In genomic region chr19:1654178-1654792, GRCh38 we compare ENCODE assay signal across 19 cellular contexts. TPM values are rescaled to one million over a fixed set of nuclear protein-coding genes. Genes with fewer than 3 reads are reported as not detected.
DNase-seq lines count a peak whose midpoint lies in the region; ATAC-seq, FAIRE-seq and TF ChIP-seq lines count a peak whose summit lies in the region.
"Had no signal": no experiment of that assay in that cellular context is flagged by ENCODE, and none has a peak within 500 bp of the region (broad histone marks: within the 10 kb centered on the region; RNA-seq: fewer than 3 reads in every experiment).

No MANE protein-coding gene starts in this region.

- no peaks in the 10 kb centered on the region for H3K9me3 Mint-ChIP-seq in T-helper 2 cell treated with Interferon-gamma antibody and Interleukin-4, amounts not matched to agents 5 μg/mL and 100 μg/mL, for 36 hours
- no peaks in the 10 kb centered on the region for H3K9me3 Mint-ChIP-seq in CD4-positive, alpha-beta T cell
- H3K9me3 Mint-ChIP-seq in activated CD8-positive, alpha-beta T cell treated with anti-CD3 and anti-CD28 coated beads for 36 hours, result no peaks in the 10 kb centered on the region
- H3K9me3 Mint-ChIP-seq in mesothelial cell of epicardium, result no peaks in the 10 kb centered on the region

- POLR2A ChIA-PET in CD4-positive, alpha-beta T cell (lab: Charles Lee), result no interaction called here
- POLR2A ChIA-PET in activated CD8-positive, alpha-beta T cell treated with anti-CD3 and anti-CD28 coated beads for 36 hours (lab: Charles Lee), result interaction anchor here (0.6 to 1.0 kb wide), 2 partner anchors 18 to 585 kb away, joined by 3 to 4 read pairs; no protein-coding TSS in a partner anchor

- peaks cover 5% of the 10 kb centered on the region for H3K36me3 Mint-ChIP-seq in T-helper 2 cell treated with Interferon-gamma antibody and Interleukin-4, amounts not matched to agents 5 μg/mL and 100 μg/mL, for 36 hours (ENCODE audit: low read depth)
- H3K36me3 Mint-ChIP-seq in CD4-positive, alpha-beta T cell (ENCODE audit: low read depth), result peaks cover 22% of the 10 kb centered on the region
- peaks cover 10% of the 10 kb centered on the region for H3K36me3 Mint-ChIP-seq in activated CD8-positive, alpha-beta T cell treated with anti-CD3 and anti-CD28 coated beads for 36 hours (ENCODE audit: low read depth)
- H3K36me3 Mint-ChIP-seq in mesothelial cell of epicardium, result no peaks in the 10 kb centered on the region

- FAIRE-seq in D721Med (lab: Jason Lieb, UNC), result no peak
- FAIRE-seq: keratinocyte, TTC549 had no signal

- no peak overlapping the region for H3K27ac ChIP-seq in CD4-positive, alpha-beta T cell (ENCODE audit: low read depth, low read length)
- H3K27ac ChIP-seq: hepatocyte had no signal

- H3K4me1 Mint-ChIP-seq in T-helper 2 cell treated with Interferon-gamma antibody and Interleukin-4, amounts not matched to agents 5 μg/mL and 100 μg/mL, for 36 hours (ENCODE audit: low read depth), result peaks cover 7% of the 10 kb centered on the region
- peaks cover 14% of the 10 kb centered on the region for H3K4me1 Mint-ChIP-seq in CD4-positive, alpha-beta T cell (ENCODE audit: low read depth)
- H3K4me1 Mint-ChIP-seq in activated CD8-positive, alpha-beta T cell treated with anti-CD3 and anti-CD28 coated beads for 36 hours (ENCODE audit: low read depth), result peaks cover 18% of the 10 kb centered on the region
- peaks cover 22% of the 10 kb centered on the region for H3K4me1 Mint-ChIP-seq in mesothelial cell of epicardium

- DNase-seq in T-helper 2 cell treated with Interferon-gamma antibody and Interleukin-4, amounts not matched to agents 5 μg/mL and 100 μg/mL, for 36 hours (ENCODE audit: low spot score), result no peak
- no peak for DNase-seq in T-helper 2 cell
- DNase-seq in CD4-positive, alpha-beta T cell, result no peak
- DNase-seq in activated CD8-positive, alpha-beta T cell treated with anti-CD3 and anti-CD28 coated beads for 36 hours, result no peak
- no peak for DNase-seq in mesothelial cell of epicardium (ENCODE audit: low spot score in 2 of 2, unreplicated experiment in 2 of 2)
- no peak for DNase-seq in D721Med (ENCODE audit: insufficient read length, low spot score)
- DNase-seq: activated CD4-positive, alpha-beta T cell treated with anti-CD3 and anti-CD28 coated beads, Interleukin-2, amount 50 U/mL, for 48 hours; activated gamma-delta T cell; DND-41; mammary epithelial cell; naive thymus-derived CD8-positive, alpha-beta T cell; NCI-H1694; psoas muscle had no signal

- intact Hi-C loops in CD4-positive, alpha-beta T cell (cut with DNase I, micrococcal nuclease), result loop anchor here in 1 of 2 experiments (1.0 to 10.0 kb wide), 2 partner anchors 84 to 249 kb away; partner anchors contain the start of genes DAZAP1 and GAMT
- intact Hi-C loops in activated CD8-positive, alpha-beta T cell treated with anti-CD3 and anti-CD28 coated beads for 36 hours (cut with micrococcal nuclease), result loop anchor here (5.0 kb wide), 1 partner anchor 47 kb away; the partner anchor contains the start of gene UQCR11

- H3K9me3 ChIP-seq in CD4-positive, alpha-beta T cell (ENCODE audit: control insufficient read depth, low read length), result no peaks in the 10 kb centered on the region
- H3K9me3 ChIP-seq: psoas muscle had no signal

- ATAC-seq in CD4-positive, alpha-beta T cell (ENCODE audit: poor library complexity), result no peak
- no peak for ATAC-seq in activated CD8-positive, alpha-beta T cell treated with anti-CD3 and anti-CD28 coated beads for 36 hours
- ATAC-seq in GM19395 (IDR thresholded peaks at IDR 0.05; ENCODE audit: unreplicated experiment) (no peak), GM21529 (IDR thresholded peaks at IDR 0.05; ENCODE audit: unreplicated experiment) (no peak)
- ATAC-seq: naive thymus-derived CD8-positive, alpha-beta T cell; psoas muscle; SK-N-SH treated with all-trans-retinoic acid at 6 μM for 48 hours had no signal

- TF ChIP-seq CTCF in CD4-positive, alpha-beta T cell (IDR thresholded peaks at IDR 0.05), result no peak
- TF ChIP-seq CTCF in activated CD8-positive, alpha-beta T cell treated with anti-CD3 and anti-CD28 coated beads for 36 hours (IDR thresholded peaks at IDR 0.05), result no peak
- TF ChIP-seq CTCF in mesothelial cell of epicardium (IDR thresholded peaks at IDR 0.05; ENCODE audit: unreplicated experiment) (no peak), D721Med (IDR thresholded peaks at IDR 0.05; ENCODE audit: insufficient read depth, missing control alignments) (no peak)

- CTCF ChIA-PET in CD4-positive, alpha-beta T cell (lab: Charles Lee), result no interaction called here
- CTCF ChIA-PET in activated CD8-positive, alpha-beta T cell treated with anti-CD3 and anti-CD28 coated beads for 36 hours (lab: Charles Lee), result interaction anchor here (0.9 to 1.6 kb wide), 3 partner anchors 18 to 184 kb away, joined by 3 to 5 read pairs (median 4); no protein-coding TSS in a partner anchor

- H3K27me3 Mint-ChIP-seq in T-helper 2 cell treated with Interferon-gamma antibody and Interleukin-4, amounts not matched to agents 5 μg/mL and 100 μg/mL, for 36 hours (ENCODE audit: low read depth), result no peaks in the 10 kb centered on the region
- H3K27me3 Mint-ChIP-seq in CD4-positive, alpha-beta T cell, result peaks cover 10% of the 10 kb centered on the region
- no peaks in the 10 kb centered on the region for H3K27me3 Mint-ChIP-seq in activated CD8-positive, alpha-beta T cell treated with anti-CD3 and anti-CD28 coated beads for 36 hours
- H3K27me3 Mint-ChIP-seq in mesothelial cell of epicardium (ENCODE audit: low read depth), result no peaks in the 10 kb centered on the region
- H3K27me3 Mint-ChIP-seq: naive thymus-derived CD8-positive, alpha-beta T cell had no signal

- peak overlapping the region; percentile 7 for H3K27ac Mint-ChIP-seq in T-helper 2 cell treated with Interferon-gamma antibody and Interleukin-4, amounts not matched to agents 5 μg/mL and 100 μg/mL, for 36 hours
- no peak overlapping the region for H3K27ac Mint-ChIP-seq in CD4-positive, alpha-beta T cell
- no peak overlapping the region for H3K27ac Mint-ChIP-seq in activated CD8-positive, alpha-beta T cell treated with anti-CD3 and anti-CD28 coated beads for 36 hours
- H3K27ac Mint-ChIP-seq in mesothelial cell of epicardium, result no peak overlapping the region

- H3K27me3 ChIP-seq in CD4-positive, alpha-beta T cell (ENCODE audit: control insufficient read depth, insufficient read depth, low read length), result no peaks in the 10 kb centered on the region
- H3K27me3 ChIP-seq: hepatocyte had no signal

- H3K4me3 Mint-ChIP-seq in T-helper 2 cell treated with Interferon-gamma antibody and Interleukin-4, amounts not matched to agents 5 μg/mL and 100 μg/mL, for 36 hours, result peak overlapping the region; percentile 21
- H3K4me3 Mint-ChIP-seq in CD4-positive, alpha-beta T cell, result peak overlapping the region; percentile 34
- peak overlapping the region; percentile 75 for H3K4me3 Mint-ChIP-seq in activated CD8-positive, alpha-beta T cell treated with anti-CD3 and anti-CD28 coated beads for 36 hours
- peak overlapping the region; percentile 30 for H3K4me3 Mint-ChIP-seq in mesothelial cell of epicardium

RNA-seq across cellular contexts. Expression of gene TCF3, which starts 1.9 kb away (rescaled TPM):
- 10 to 100 TPM; 51.2 to 52.2 TPM for total RNA-seq in CD4-positive, alpha-beta T cell
- total RNA-seq in activated CD8-positive, alpha-beta T cell treated with anti-CD3 and anti-CD28 coated beads for 36 hours, result 100 to 1,000 TPM; 124 to 126 TPM
- total RNA-seq in mesothelial cell of epicardium, result 227 to 248 TPM (median 239 TPM) in 3 replicates

RNA-seq across cellular contexts. Expression of gene UQCR11, which starts 49.0 kb away (rescaled TPM):
- total RNA-seq in CD4-positive, alpha-beta T cell, result 10 to 100 TPM; 88.9 to 93.8 TPM
- 100 to 1,000 TPM; 231 TPM for total RNA-seq in activated CD8-positive, alpha-beta T cell treated with anti-CD3 and anti-CD28 coated beads for 36 hours
- total RNA-seq in mesothelial cell of epicardium, result 143 to 154 TPM (median 153 TPM) in 3 replicates

Comparison
In these comparisons a context has a peak if more than half of its experiments do, and no peak if none do; other contexts are left out.
1. H3K4me3 Mint-ChIP-seq: peak in every context shown above with its lines; median percentile 75 in activated CD8-positive, alpha-beta T cell treated with anti-CD3 and anti-CD28 coated beads for 36 hours; 34 in CD4-positive, alpha-beta T cell; 30 in mesothelial cell of epicardium; 21 in T-helper 2 cell treated with Interferon-gamma antibody and Interleukin-4, amounts not matched to agents 5 μg/mL and 100 μg/mL, for 36 hours.